7 cellular contexts compared by ENCODE assay signal in the genomic region with DNA sequence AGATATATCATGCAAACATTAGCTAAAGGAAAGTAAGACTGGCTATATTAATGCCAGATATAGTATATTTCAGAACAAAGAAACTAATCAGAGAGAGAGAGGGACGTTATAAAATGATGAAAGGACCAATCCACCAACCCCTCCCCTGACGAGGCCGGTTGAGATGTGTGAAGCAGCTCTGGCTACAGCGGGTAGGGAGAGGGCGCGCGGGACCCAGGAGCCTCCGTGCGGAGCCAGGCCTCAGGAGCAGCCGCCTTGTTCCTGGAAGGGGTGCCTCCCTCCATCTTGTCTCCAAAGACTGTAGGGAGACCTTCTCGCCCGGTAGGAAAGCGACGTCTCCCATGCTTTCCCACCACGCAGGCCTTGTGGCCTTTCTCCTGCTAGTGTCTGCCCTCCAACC. TPM values are rescaled to one million over a fixed set of nuclear protein-coding genes. Genes with fewer than 3 reads are reported as not detected.
A peak's percentile ranks its signal among the peaks of the same experiment; 100 is the strongest.
DNase-seq lines count a peak whose midpoint lies in the region; ATAC-seq and TF ChIP-seq lines count a peak whose summit lies in the region.
"Not testable (repeated sequence)": the region's sequence is repeated elsewhere in the genome, so short reads cannot be mapped to it uniquely, and the experiment has no call there.

No MANE protein-coding gene starts in this region.

- peak overlapping the region; percentile 54 for H3K4me3 ChIP-seq in neural cell (ENCODE audit: low read length)

- not testable (repeated sequence) for H2BK12ac ChIP-seq in H9 (ENCODE audit: insufficient read length, low read depth, low read length)

- H3K4ac ChIP-seq in H9 (ENCODE audit: low read depth, low read length): not testable (repeated sequence)

- H3K36me3 Mint-ChIP-seq in H9 (ENCODE audit: insufficient read depth in 1 of 3, low read depth in 3 of 3); central memory CD8-positive, alpha-beta T cell (ENCODE audit: insufficient read depth); mesothelial cell of epicardium; stimulated activated naive B cell treated with anti-CD40 and anti-IgM and Interleukin-4, amounts not matched to agents 10 μg/mL and 1 μg/mL and 100 μg/mL, for 72 hours: not testable (repeated sequence)
- H3K36me3 Mint-ChIP-seq in activated T-cell treated with anti-CD3 and anti-CD28 coated beads, Interleukin-2, amount 50 U/mL, for 72 hours (ENCODE audit: insufficient read depth in 2 of 2): peaks cover 13 to 15% of the 10 kb centered on the region in 2 donors

- not testable (repeated sequence) for H3T11ph ChIP-seq in H9 (ENCODE audit: low read length)

- not testable (repeated sequence) for H3K27ac Mint-ChIP-seq in H9; activated T-cell treated with anti-CD3 and anti-CD28 coated beads, Interleukin-2, amount 50 U/mL, for 72 hours; central memory CD8-positive, alpha-beta T cell (ENCODE audit: low read depth); mesothelial cell of epicardium; stimulated activated naive B cell treated with anti-CD40 and anti-IgM and Interleukin-4, amounts not matched to agents 10 μg/mL and 1 μg/mL and 100 μg/mL, for 72 hours

- not testable (repeated sequence) for H3K9me2 ChIP-seq in neural cell (ENCODE audit: insufficient read depth, low read length)

- H3K27ac ChIP-seq in H9 (ENCODE audit: insufficient read length, low read depth, low read length); neural cell (ENCODE audit: low read length): not testable (repeated sequence)

- TF ChIP-seq RAD21 in neural cell (conservative IDR thresholded peaks at IDR 0.05): not testable (repeated sequence)

- H2AK5ac ChIP-seq in H9 (ENCODE audit: insufficient read length, low read length): not testable (repeated sequence)

- WGBS in H9 (ENCODE audit: extremely low coverage, insufficient read length, low lambda C conversion rate): no CpG with 5 or more reads among the region's 15 CpGs

- H4K20me1 ChIP-seq in H9 (ENCODE audit: control insufficient read depth, insufficient read depth, insufficient read length); neural cell (ENCODE audit: insufficient read depth): not testable (repeated sequence)

- not testable (repeated sequence) for H3K4me1 Mint-ChIP-seq in H9; activated T-cell treated with anti-CD3 and anti-CD28 coated beads, Interleukin-2, amount 50 U/mL, for 72 hours (ENCODE audit: low read depth); central memory CD8-positive, alpha-beta T cell; mesothelial cell of epicardium
- H3K4me1 Mint-ChIP-seq in stimulated activated naive B cell treated with anti-CD40 and anti-IgM and Interleukin-4, amounts not matched to agents 10 μg/mL and 1 μg/mL and 100 μg/mL, for 72 hours: peaks cover 5 to 11% of the 10 kb centered on the region in 2 donors

- peaks cover 83% of the 10 kb centered on the region for H3K27me3 Mint-ChIP-seq in H9 (ENCODE audit: low read depth)
- H3K27me3 Mint-ChIP-seq in activated T-cell treated with anti-CD3 and anti-CD28 coated beads, Interleukin-2, amount 50 U/mL, for 72 hours (ENCODE audit: low read depth): peaks cover 50% of the 10 kb centered on the region
- H3K27me3 Mint-ChIP-seq in central memory CD8-positive, alpha-beta T cell: peaks cover 60% of the 10 kb centered on the region
- H3K27me3 Mint-ChIP-seq in mesothelial cell of epicardium (ENCODE audit: low read depth): peaks cover 63% of the 10 kb centered on the region
- H3K27me3 Mint-ChIP-seq in stimulated activated naive B cell treated with anti-CD40 and anti-IgM and Interleukin-4, amounts not matched to agents 10 μg/mL and 1 μg/mL and 100 μg/mL, for 72 hours: peaks cover 50 to 57% of the 10 kb centered on the region in 2 donors

- intact Hi-C loops in Right ventricle myocardium inferior (cut with DNase I): not testable (repeated sequence)

- not testable (repeated sequence) for H3K9me3 Mint-ChIP-seq in H9; activated T-cell treated with anti-CD3 and anti-CD28 coated beads, Interleukin-2, amount 50 U/mL, for 72 hours; mesothelial cell of epicardium
- peaks cover 10% of the 10 kb centered on the region for H3K9me3 Mint-ChIP-seq in central memory CD8-positive, alpha-beta T cell
- peaks cover 11 to 16% of the 10 kb centered on the region in 2 donors for H3K9me3 Mint-ChIP-seq in stimulated activated naive B cell treated with anti-CD40 and anti-IgM and Interleukin-4, amounts not matched to agents 10 μg/mL and 1 μg/mL and 100 μg/mL, for 72 hours

- H3K9ac ChIP-seq in H9 (ENCODE audit: extremely low read depth, insufficient read length, low read length); neural cell (ENCODE audit: low read length): not testable (repeated sequence)

- not testable (repeated sequence) for H3K9me3 ChIP-seq in H9 (ENCODE audit: control insufficient read depth, low read depth, low read length); neural cell (ENCODE audit: low read length)

- not testable (repeated sequence) for ATAC-seq in activated T-cell treated with anti-CD3 and anti-CD28 coated beads, Interleukin-2, amount 50 U/mL, for 72 hours (replicated peaks in 1 of 2); central memory CD8-positive, alpha-beta T cell (replicated peaks; ENCODE audit: extremely low read depth, poor library complexity, severe bottlenecking); Right ventricle myocardium inferior; stimulated activated naive B cell treated with anti-CD40 and anti-IgM and Interleukin-4, amounts not matched to agents 10 μg/mL and 1 μg/mL and 100 μg/mL, for 72 hours (replicated peaks)

- H3K23me2 ChIP-seq in H9 (ENCODE audit: insufficient read length, low read depth, low read length, poor library complexity, severe bottlenecking): not testable (repeated sequence)

- H2AFZ ChIP-seq in H9 (ENCODE audit: low read length); neural cell (ENCODE audit: low read depth, low read length): not testable (repeated sequence)

- H3K18ac ChIP-seq in H9 (ENCODE audit: insufficient read length, low read depth, low read length): not testable (repeated sequence)

- H3K23ac ChIP-seq in H9 (ENCODE audit: insufficient read length, low read depth, low read length): not testable (repeated sequence)

- H4K5ac ChIP-seq in H9 (ENCODE audit: insufficient read length, low read depth, low read length): not testable (repeated sequence)

- not testable (repeated sequence) for H2BK20ac ChIP-seq in H9 (ENCODE audit: low read depth, low read length, poor library complexity, severe bottlenecking)

- not testable (repeated sequence) for H3K4me1 ChIP-seq in H9 (ENCODE audit: insufficient read depth, low read length)

- not testable (repeated sequence) for H2BK5ac ChIP-seq in H9 (ENCODE audit: insufficient read length, low read length)

- peak overlapping the region; percentile 54 for H3K4me2 ChIP-seq in H9 (ENCODE audit: insufficient read depth, insufficient read length, low read length)
- H3K4me2 ChIP-seq in neural cell (ENCODE audit: low read length): not testable (repeated sequence)

- not testable (repeated sequence) for H3F3A ChIP-seq in neural cell (ENCODE audit: insufficient read depth, low read length, poor library complexity, severe bottlenecking)

- not testable (repeated sequence) for H3K79me2 ChIP-seq in H9 (ENCODE audit: insufficient read depth, low read length); neural cell (replicated peaks; ENCODE audit: insufficient read depth, low read length)

- TF ChIP-seq CTCF in H9 (conservative IDR thresholded peaks at IDR 0.05); mesothelial cell of epicardium (IDR thresholded peaks at IDR 0.05; ENCODE audit: unreplicated experiment); neural cell (IDR thresholded peaks at IDR 0.05; ENCODE audit: poor library complexity, severe bottlenecking): not testable (repeated sequence)

- not testable (repeated sequence) for H3K79me1 ChIP-seq in H9 (ENCODE audit: insufficient read depth, low read depth, low read length, poor library complexity, severe bottlenecking)

- not testable (repeated sequence) for H2BK120ac ChIP-seq in H9 (ENCODE audit: low read depth, low read length, poor library complexity, severe bottlenecking)

- DNase-seq in H9; activated T-cell treated with anti-CD3 and anti-CD28 coated beads, Interleukin-2, amount 50 U/mL, for 72 hours; central memory CD8-positive, alpha-beta T cell (ENCODE audit: low spot score in 2 of 2); mesothelial cell of epicardium (ENCODE audit: low spot score in 2 of 2, unreplicated experiment in 2 of 2); stimulated activated naive B cell treated with anti-CD40 and anti-IgM and Interleukin-4, amounts not matched to agents 10 μg/mL and 1 μg/mL and 100 μg/mL, for 72 hours: not testable (repeated sequence)
- DNase-seq in Right ventricle myocardium inferior (ENCODE audit: missing footprints): peak; percentile 37

- H2BK15ac ChIP-seq in H9 (ENCODE audit: low read depth, low read length): not testable (repeated sequence)

- H4K91ac ChIP-seq in H9 (ENCODE audit: insufficient read length, low read depth, low read length): not testable (repeated sequence)

- peaks cover 25% of the 10 kb centered on the region for H3K27me3 ChIP-seq in H9 (ENCODE audit: insufficient read depth, low read length)
- H3K27me3 ChIP-seq in neural cell (ENCODE audit: insufficient read depth, low read depth, low read length): peaks cover 20% of the 10 kb centered on the region

- not testable (repeated sequence) for TF ChIP-seq EP300 in neural cell (conservative IDR thresholded peaks at IDR 0.05; ENCODE audit: poor library complexity, severe bottlenecking)

- not testable (repeated sequence) for H3K36me3 ChIP-seq in neural cell (ENCODE audit: insufficient read depth, low read length)

- not testable (repeated sequence) for H3K14ac ChIP-seq in H9 (ENCODE audit: insufficient read depth, low read length)

- H4K8ac ChIP-seq in H9 (replicated peaks; ENCODE audit: insufficient read length, low read depth, low read length): not testable (repeated sequence)

- peak overlapping the region; percentile 62 to 77 for H3K4me3 Mint-ChIP-seq in H9
- peak overlapping the region; percentile 44 to 84 for H3K4me3 Mint-ChIP-seq in activated T-cell treated with anti-CD3 and anti-CD28 coated beads, Interleukin-2, amount 50 U/mL, for 72 hours
- H3K4me3 Mint-ChIP-seq in central memory CD8-positive, alpha-beta T cell: peak overlapping the region; percentile 16
- peak overlapping the region; percentile 62 for H3K4me3 Mint-ChIP-seq in mesothelial cell of epicardium
- H3K4me3 Mint-ChIP-seq in stimulated activated naive B cell treated with anti-CD40 and anti-IgM and Interleukin-4, amounts not matched to agents 10 μg/mL and 1 μg/mL and 100 μg/mL, for 72 hours: peak overlapping the region; percentile 17 to 64

- not testable (repeated sequence) for H3K56ac ChIP-seq in H9 (ENCODE audit: insufficient read length, low read depth, low read length)

RNA-seq across cellular contexts. Expression of gene NBPF20, which starts 5.4 kb away (rescaled TPM):
- total RNA-seq in H9 (2021): 0.22 and 0.28 TPM in 2 replicates
- total RNA-seq in activated T-cell treated with anti-CD3 and anti-CD28 coated beads, Interleukin-2, amount 50 U/mL, for 72 hours: 1 to 10 TPM; 1.3 to 2.3 TPM
- total RNA-seq in Right ventricle myocardium inferior: 0.57 TPM
- 4.5 to 5.0 TPM (median 4.9 TPM) in 3 replicates for total RNA-seq in mesothelial cell of epicardium
- polyA plus RNA-seq in neural cell: 6.8 and 7.0 TPM in 2 replicates
- 7.8 and 9.4 TPM in 2 replicates for polyA minus RNA-seq in neural cell

Comparison
In these comparisons a context has a peak if more than half of its experiments do, and no peak if none do; other contexts are left out.
1. H3K4me3 Mint-ChIP-seq: peak in every context shown above with its lines; median percentile 70 in H9; 64 in activated T-cell treated with anti-CD3 and anti-CD28 coated beads, Interleukin-2, amount 50 U/mL, for 72 hours; 62 in mesothelial cell of epicardium; 40 in stimulated activated naive B cell treated with anti-CD40 and anti-IgM and Interleukin-4, amounts not matched to agents 10 μg/mL and 1 μg/mL and 100 μg/mL, for 72 hours; 16 in central memory CD8-positive, alpha-beta T cell.